Comparison of ENCODE assay signal across 19 cellular contexts in genomic region chr9:81861644-81862043, GRCh38.
DNase-seq lines count a peak whose midpoint lies in the region; ATAC-seq, FAIRE-seq and TF ChIP-seq lines count a peak whose summit lies in the region.
"Had no signal": no experiment of that assay in that cellular context is flagged by ENCODE, and none has a peak within 500 bp of the region (broad histone marks: within the 10 kb centered on the region; RNA-seq: fewer than 3 reads in every experiment).

No MANE protein-coding gene starts in this region.

- 9% methylated on average over 1 of the region's 1 CpG for WGBS in SK-N-SH (ENCODE audit: low lambda C conversion rate)

- H3K36me3 ChIP-seq in SK-N-SH (replicated peaks in 1 of 2; ENCODE audit: control insufficient read depth in 1 of 2, insufficient read depth in 2 of 2, low read length in 1 of 2), result no peaks in the 10 kb centered on the region
- H3K36me3 ChIP-seq: vagina had no signal

- peak in 1 of 2 experiments; percentile 28; a peak in 1 of 4 replicates for TF ChIP-seq EP300 in SK-N-SH (IDR thresholded peaks at IDR 0.05; ENCODE audit: borderline replicate concordance in 1 of 2, low read depth in 1 of 2, low read length in 1 of 2)

- 0 out of 4 replicates have a peak overlapping the region, but pooled peaks of 1 of the 2 experiments have one; percentile 22 for H3K27ac ChIP-seq in SK-N-SH (ENCODE audit: low read depth in 2 of 2, low read length in 1 of 2)
- H3K27ac ChIP-seq: vagina had no signal

- peaks cover 3% of the 10 kb centered on the region for H3F3A ChIP-seq in SK-N-SH (replicated peaks; ENCODE audit: insufficient read depth)

- H3K9me3 ChIP-seq in SK-N-SH, result no peaks in the 10 kb centered on the region
- H3K9me3 ChIP-seq: vagina had no signal

- H3K9me2 ChIP-seq in SK-N-SH, result no peaks in the 10 kb centered on the region

- TF ChIP-seq POLR2A in H54 (IDR thresholded peaks at IDR 0.05; ENCODE audit: low read depth, low read length) (no peak), GM18505 (IDR thresholded peaks at IDR 0.05; ENCODE audit: borderline replicate concordance, extremely low read depth, insufficient read depth, insufficient read length) (no peak)

- H3K4me1 ChIP-seq in SK-N-SH (ENCODE audit: control insufficient read depth in 1 of 2, insufficient read depth in 2 of 2, low read depth in 1 of 2, low read length in 1 of 2), result no peaks in the 10 kb centered on the region
- H3K4me1 ChIP-seq: vagina had no signal

- no peak overlapping the region for H3K4me2 ChIP-seq in SK-N-SH
- H3K4me2 ChIP-seq: smooth muscle cell had no signal

- no peaks in the 10 kb centered on the region for H3K27me3 ChIP-seq in SK-N-SH (ENCODE audit: insufficient read depth)
- H3K27me3 ChIP-seq: vagina had no signal

- FAIRE-seq in H54 (lab: Jason Lieb, UNC), result peak; percentile 97

- H3K4me3 ChIP-seq in SK-N-SH (ENCODE audit: low read depth in 2 of 2, low read length in 1 of 2), result no peak overlapping the region
- no peak overlapping the region for H3K4me3 ChIP-seq in fibroblast of mammary gland (ENCODE audit: control insufficient read depth, low read depth, low read length)
- H3K4me3 ChIP-seq: smooth muscle cell, vagina had no signal

- CTCF ChIA-PET in SK-N-SH (lab: Yijun Ruan, JAX), result no interaction called here

- no peaks in the 10 kb centered on the region for H3K79me2 ChIP-seq in SK-N-SH (ENCODE audit: insufficient read depth)

- POLR2A ChIA-PET in SK-N-SH (lab: Yijun Ruan, JAX), result no interaction called here

- ATAC-seq in GM18505 (IDR thresholded peaks at IDR 0.05; ENCODE audit: unreplicated experiment) (no peak), HG03520 (IDR thresholded peaks at IDR 0.05; ENCODE audit: unreplicated experiment) (no peak), left lobe of liver (no peak)
- ATAC-seq: CD8-positive, alpha-beta T cell; Panc1; stimulated activated naive CD8-positive, alpha-beta T cell treated with anti-CD3 and anti-CD28 coated beads, Interleukin-15, Interleukin-2, amounts not matched to agents 100 U/mL and 50 U/mL, for 24 hours had no signal

- TF ChIP-seq CTCF in SK-N-SH (IDR thresholded peaks at IDR 0.05), result no peak
- TF ChIP-seq CTCF in fibroblast of mammary gland (conservative IDR thresholded peaks at IDR 0.05; ENCODE audit: control insufficient read depth, insufficient read depth, low read depth, low read length), result no peak

- H3K9ac ChIP-seq in SK-N-SH, result no peak overlapping the region

- DNase-seq in H54 (ENCODE audit: insufficient read length, low spot score), result peak; percentile 79
- no peak for DNase-seq in SK-N-SH
- DNase-seq in fibroblast of mammary gland (ENCODE audit: low read depth), result peak; percentile 82
- no peak for DNase-seq in NCI-H446 treated with DMSO at 0.1 percent for 48 hours (lab: John Stamatoyannopoulos, UW)
- DNase-seq in left lobe of liver (ENCODE audit: low spot score), result no peak
- DNase-seq: activated B cell treated with CpG ODN at 0.5 μM for 24 hours; activated naive CD4-positive, alpha-beta T cell; CD8-positive, alpha-beta T cell; effector CD8-positive, alpha-beta T cell; MM.1S; NCI-H2029; NCI-H526 treated with DMSO at 0.1 percent for 48 hours; nucleus accumbens; stimulated activated naive CD8-positive, alpha-beta T cell treated with anti-CD3 and anti-CD28 coated beads, Interleukin-15, Interleukin-2, amounts not matched to agents 100 U/mL and 50 U/mL, for 24 hours had no signal

- H4K20me1 ChIP-seq in SK-N-SH (ENCODE audit: insufficient read depth), result no peaks in the 10 kb centered on the region

- TF ChIP-seq RAD21 in SK-N-SH (IDR thresholded peaks at IDR 0.05; ENCODE audit: low read length), result no peak

- no peak overlapping the region for H2AFZ ChIP-seq in SK-N-SH (ENCODE audit: low read depth)

TF ChIP-seq in SK-N-SH, 30 proteins besides CTCF, POLR2A, EP300 and RAD21:
- TF ChIP-seq ELF1 (IDR thresholded peaks at IDR 0.05), result no peak
- TF ChIP-seq SMC3 (IDR thresholded peaks at IDR 0.05; ENCODE audit: low read depth, low read length), result no peak
- no peak for TF ChIP-seq GATA2 (CRISPR knock-in tag; IDR thresholded peaks at IDR 0.05)
- TF ChIP-seq PBX3 (IDR thresholded peaks at IDR 0.05), result peak; percentile 36; the same call in 1 of the 2 replicates
- TF ChIP-seq TAF1 (IDR thresholded peaks at IDR 0.05; ENCODE audit: borderline replicate concordance, low read depth, low read length), result no peak
- TF ChIP-seq RXRA (IDR thresholded peaks at IDR 0.05; ENCODE audit: borderline replicate concordance, low read depth), result peak; percentile 17; the same call in 1 of the 2 replicates
- TF ChIP-seq POLR2AphosphoS5 (IDR thresholded peaks at IDR 0.05; ENCODE audit: low read depth, low read length), result no peak
- TF ChIP-seq JUND (IDR thresholded peaks at IDR 0.05), result peak; percentile 65
- TF ChIP-seq TCF12 (IDR thresholded peaks at IDR 0.05), result peak; percentile 63
- TF ChIP-seq RCOR1 (IDR thresholded peaks at IDR 0.05; ENCODE audit: low read length), result no peak
- TF ChIP-seq FOSL2 (IDR thresholded peaks at IDR 0.05; ENCODE audit: borderline replicate concordance, low read depth), result peak; percentile 81
- TF ChIP-seq RFX5 (IDR thresholded peaks at IDR 0.05; ENCODE audit: low read length), result no peak
- peak; percentile 79; the same call in 1 of the 2 replicates for TF ChIP-seq NFIC (IDR thresholded peaks at IDR 0.05; ENCODE audit: borderline replicate concordance)
TF ChIP-seq in SK-N-SH: peak in this region for 6.

Comparison
In these comparisons a context has a peak if more than half of its experiments do, and no peak if none do; other contexts are left out.
1. DNase-seq: peak in H54 (single experiment) and fibroblast of mammary gland (single experiment); none in SK-N-SH (single experiment), NCI-H446 treated with DMSO at 0.1 percent for 48 hours (single experiment) and left lobe of liver (single experiment).